ENCODE assay signal across 8 cellular contexts in the genomic region with DNA sequence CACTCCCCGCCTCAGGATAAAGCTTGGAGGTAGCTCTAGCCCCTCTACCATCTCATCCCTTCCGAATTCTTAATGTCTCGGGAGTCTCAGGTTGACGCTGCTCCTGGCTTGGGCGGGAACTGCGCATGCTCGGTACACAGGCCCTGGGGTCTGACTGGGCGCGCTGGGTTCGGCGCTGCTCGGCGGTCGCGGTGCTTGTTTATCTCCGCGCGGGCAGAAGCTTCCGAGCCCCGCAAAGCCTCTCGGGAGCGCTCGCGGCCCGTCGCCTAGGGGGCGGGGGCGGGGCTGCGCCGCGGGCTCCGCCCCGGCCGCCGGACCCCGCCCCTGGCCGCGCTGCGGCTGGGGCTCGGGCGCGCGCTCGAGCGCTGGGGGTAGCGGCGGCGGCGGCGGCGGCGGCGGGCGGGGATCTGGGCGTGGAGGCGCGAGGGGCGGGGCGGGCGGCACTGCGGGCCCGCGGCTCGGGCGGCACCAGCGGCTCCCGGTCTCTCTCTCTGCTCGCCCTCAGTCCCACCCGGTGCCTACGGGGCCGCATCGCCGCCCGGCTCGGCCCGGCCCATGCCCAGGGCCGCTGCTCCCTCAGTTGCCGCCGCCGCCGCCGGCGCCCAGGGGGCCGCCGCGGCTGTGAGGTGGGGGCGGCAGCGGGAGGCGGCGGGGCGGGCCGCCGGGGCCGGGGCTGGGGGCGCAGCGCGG. TPM values are rescaled to one million over a fixed set of nuclear protein-coding genes. Genes with fewer than 3 reads are reported as not detected.
DNase-seq lines count a peak whose midpoint lies in the region; ATAC-seq lines count a peak whose summit lies in the region.

A gene (plus strand): TSS at position 443 of the 690 bp plus-strand sequence. CDS start 302 bp downstream, outside the sequence.

- H3K27ac ChIP-seq in CD4-positive, CD25-positive, alpha-beta regulatory T cell (ENCODE audit: insufficient read depth, low read length, poor library complexity, severe bottlenecking) = peak within 1 kb of the TSS; percentile 99

- peak within 1 kb of the TSS; percentile 91 to 99 (median 99) for H3K4me3 Mint-ChIP-seq in CD4-positive, CD25-positive, alpha-beta regulatory T cell

- peaks cover 0 to 1% (median 0%) of the 10 kb centered on the region in 7 donors for H3K9me3 Mint-ChIP-seq in CD4-positive, CD25-positive, alpha-beta regulatory T cell

- H3K4me3 ChIP-seq in CD4-positive, CD25-positive, alpha-beta regulatory T cell (ENCODE audit: low read depth, low read length) = peak within 1 kb of the TSS; percentile 98

- peaks cover 11% of the 10 kb centered on the region for H3K27me3 Mint-ChIP-seq in CD4-positive, CD25-positive, alpha-beta regulatory T cell

- H3K36me3 ChIP-seq in CD4-positive, CD25-positive, alpha-beta regulatory T cell (ENCODE audit: control insufficient read depth, insufficient read depth, low read length) = no peaks in the 10 kb centered on the region

- H3K36me3 Mint-ChIP-seq in CD4-positive, CD25-positive, alpha-beta regulatory T cell = no peaks in the 10 kb centered on the region

- DNase-seq in CD4-positive, CD25-positive, alpha-beta regulatory T cell = peak; percentile 82 to 94 (median 91)
- DNase-seq in HS-27A (ENCODE audit: low read depth) (peak; percentile 45), medulla oblongata (ENCODE audit: extremely low spot score) (peak; percentile 89)
- peak; percentile 92 for DNase-seq in NK-92 treated with Interleukin-12 subunit alpha and Interleukin-12 subunit beta, amount 100 ng/mL, for 24 hours (lab: John Stamatoyannopoulos, UW)
- peak; percentile 92 for DNase-seq in activated CD8-positive, alpha-beta memory T cell treated with anti-CD3 and anti-CD28 coated beads for 24 hours
- peak; percentile 81 for DNase-seq in effector CD4-positive, alpha-beta T cell
- DNase-seq in stimulated activated CD4-positive, alpha-beta T cell treated with anti-CD3 and anti-CD28 coated beads, TNF-alpha, amount 100 ng/mL, for 48 hours (ENCODE audit: low read depth in 3 of 3) = peak; percentile 80 to 83 (median 81)

- peak; percentile 63 for ATAC-seq in CD4-positive, CD25-positive, alpha-beta regulatory T cell (ENCODE audit: low read depth in 2 of 2)
- peak; percentile 40 for ATAC-seq in GM19467 (IDR thresholded peaks at IDR 0.05; ENCODE audit: unreplicated experiment)

- H3K4me1 ChIP-seq in CD4-positive, CD25-positive, alpha-beta regulatory T cell (ENCODE audit: control insufficient read depth, insufficient read depth, low read length, poor library complexity, severe bottlenecking) = peaks cover 33% of the 10 kb centered on the region

- H3K27ac Mint-ChIP-seq in CD4-positive, CD25-positive, alpha-beta regulatory T cell = peak within 1 kb of the TSS; percentile 99 to 100 (median 99)

- no peaks in the 10 kb centered on the region for H3K9me3 ChIP-seq in CD4-positive, CD25-positive, alpha-beta regulatory T cell (ENCODE audit: control insufficient read depth in 2 of 2, low read length in 2 of 2)

- H3K4me1 Mint-ChIP-seq in CD4-positive, CD25-positive, alpha-beta regulatory T cell = peaks cover 10 to 33% (median 26%) of the 10 kb centered on the region in 4 donors

- peaks cover 2% of the 10 kb centered on the region for H3K27me3 ChIP-seq in CD4-positive, CD25-positive, alpha-beta regulatory T cell (ENCODE audit: control insufficient read depth, insufficient read depth, low read length)

RNA-seq across cellular contexts. Expression of the gene that starts here (rescaled TPM):
- total RNA-seq in CD4-positive, CD25-positive, alpha-beta regulatory T cell = 24.0 TPM
- 1 to 10 TPM; 2.6 to 7.3 (median 3.9) TPM for polyA plus RNA-seq in CD4-positive, CD25-positive, alpha-beta regulatory T cell

Comparison
In these comparisons a context has a peak if more than half of its experiments do, and no peak if none do; other contexts are left out.
1. Peak in every context shown above with its lines: DNase-seq, ATAC-seq, H3K4me3 ChIP-seq and H3K27ac ChIP-seq.